In the genomic region with DNA sequence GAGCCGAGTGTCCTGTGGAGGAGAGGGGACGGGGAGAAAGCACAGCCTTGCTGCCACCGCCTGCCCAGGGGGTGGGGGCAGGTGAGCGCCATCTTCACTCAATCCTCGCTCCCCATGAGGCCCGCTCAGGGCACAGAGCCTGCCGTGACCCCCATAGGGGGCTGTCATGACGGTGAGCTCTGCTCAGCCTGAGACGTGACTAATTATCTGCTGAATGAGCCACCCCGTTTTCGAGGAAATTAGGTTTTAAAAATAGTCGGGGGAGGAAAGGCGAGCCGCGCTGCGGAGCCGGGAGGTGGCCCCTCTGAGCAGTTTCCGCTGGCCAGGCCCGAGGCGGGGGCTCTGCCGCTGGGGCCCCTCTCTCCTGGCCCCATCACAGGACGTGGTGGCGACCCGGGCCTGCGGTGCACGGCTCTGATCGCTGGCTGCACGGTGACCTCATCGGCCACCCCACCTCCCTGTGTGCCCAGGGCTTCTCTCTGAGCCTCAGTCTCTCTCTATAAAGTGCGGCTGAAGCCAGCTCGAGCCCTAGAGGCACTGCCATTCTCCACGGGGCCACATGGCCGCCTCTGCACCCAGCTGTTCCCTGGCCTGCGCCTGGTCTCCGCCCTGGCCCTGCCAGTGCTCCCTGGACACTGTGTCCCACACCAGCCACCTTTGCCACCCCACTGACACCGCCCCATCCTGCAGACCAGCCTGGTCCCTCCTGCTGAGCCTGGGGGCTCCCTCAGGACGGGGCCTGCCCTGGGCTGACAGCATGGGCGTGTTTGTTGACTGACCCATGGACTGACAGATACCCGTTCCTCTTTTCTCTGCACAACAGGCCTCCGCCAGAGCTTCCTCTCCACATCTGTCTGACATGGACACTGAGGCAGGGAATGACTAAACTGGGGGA, we compare ENCODE assay signal across 9 cellular contexts. TPM values are rescaled to one million over a fixed set of nuclear protein-coding genes. Genes with fewer than 3 reads are reported as not detected.
DNase-seq lines count a peak whose midpoint lies in the region; ATAC-seq and TF ChIP-seq lines count a peak whose summit lies in the region.
"Had no signal": no experiment of that assay in that cellular context is flagged by ENCODE, and none has a peak within 500 bp of the region (broad histone marks: within the 10 kb centered on the region; RNA-seq: fewer than 3 reads in every experiment).

No MANE protein-coding gene starts in this region.

- intact Hi-C loops in Right ventricle myocardium superior (cut with DNase I) (no loop called here), cardiac septum (cut with DNase I) (loop anchor here (1.0 kb wide), 1 partner anchor 26 kb away; no protein-coding TSS in a partner anchor), aorta (cut with DNase I) (loop anchor here in 1 of 2 donors (2.0 kb wide), 1 partner anchor 21 kb away; no protein-coding TSS in a partner anchor)

- H3K27ac Mint-ChIP-seq in nephron = peak overlapping the region; percentile 55 to 87 (median 72)

- no peaks in the 10 kb centered on the region for H3K9me3 Mint-ChIP-seq in nephron

- whole genome bisulfite sequencing in aorta, 2 donors = 17 to 20% methylated on average over 31 to 40 of the region's 40 CpGs

- no peaks in the 10 kb centered on the region for H3K9me3 ChIP-seq in aorta (ENCODE audit: control insufficient read depth, low read length)

- no peaks in the 10 kb centered on the region for H3K36me3 ChIP-seq in aorta (ENCODE audit: control insufficient read depth in 1 of 2, insufficient read depth in 2 of 2, low read length in 1 of 2)

- ATAC-seq in Right ventricle myocardium superior (ENCODE audit: poor library complexity) = peak; percentile 1
- peak; percentile 1 for ATAC-seq in aorta (ENCODE audit: low FRiP score)

- peaks cover 44% of the 10 kb centered on the region for H3K4me1 Mint-ChIP-seq in nephron

- no peaks in the 10 kb centered on the region for H3K4me1 ChIP-seq in aorta (ENCODE audit: control insufficient read depth in 1 of 2, insufficient read depth in 2 of 2, low read length in 2 of 2)

- TF ChIP-seq CTCF in nephron (IDR thresholded peaks at IDR 0.05; ENCODE audit: unreplicated experiment in 3 of 3) = peak in 1 of 3 experiments; percentile 26

- H3K4me3 ChIP-seq in aorta (ENCODE audit: low read length in 2 of 2) = no peak overlapping the region

- H3K27me3 Mint-ChIP-seq in nephron (ENCODE audit: low read depth) = no peaks in the 10 kb centered on the region

- no peak for DNase-seq in Right ventricle myocardium superior
- no peak for DNase-seq in cardiac septum (ENCODE audit: low spot score)
- peak in 3 of 61 donors; percentile 24 to 46 (median 41) for DNase-seq in caudate nucleus (lab: John Stamatoyannopoulos, UW)
- DNase-seq in aorta = no peak
- no peak for DNase-seq in COLO668 (lab: John Stamatoyannopoulos, UW; ENCODE audit: unreplicated experiment)
- no peak for DNase-seq in glomerular visceral epithelial cell (ENCODE audit: extremely low spot score)
- DNase-seq in NCI-H187 treated with DMSO at 0.1 percent for 48 hours (lab: John Stamatoyannopoulos, UW) = no peak

- peak overlapping the region in 1 of 3 experiments; percentile 23 for H3K4me3 Mint-ChIP-seq in nephron

- H3K27ac ChIP-seq in caudate nucleus (ENCODE audit: low read depth, low read length) = peak overlapping the region; percentile 80
- H3K27ac ChIP-seq in aorta (ENCODE audit: low read depth in 1 of 2, low read length in 2 of 2) = peak overlapping the region; percentile 91 to 98

- peaks cover 4% of the 10 kb centered on the region for H3K36me3 Mint-ChIP-seq in nephron (ENCODE audit: low read depth)

- no peaks in the 10 kb centered on the region for H3K27me3 ChIP-seq in aorta (ENCODE audit: control insufficient read depth in 1 of 2, insufficient read depth in 2 of 2, low read length in 1 of 2)

RNA-seq across cellular contexts. Expression of gene PIP5K1C, which starts 28.3 kb away (rescaled TPM):
- total RNA-seq in Right ventricle myocardium superior (31.6 TPM), cardiac septum (38.2 TPM), aorta (10 to 100 TPM; 78.7 to 83.3 TPM)
- 10 to 100 TPM; 25.2 to 26.8 TPM for polyA plus RNA-seq in aorta

RNA-seq across cellular contexts. Expression of gene TJP3, which starts 36.3 kb away (rescaled TPM):
- total RNA-seq in Right ventricle myocardium superior (not detected), cardiac septum (not detected), aorta (under 1 TPM; 0.26 to 0.60 TPM)
- 10 to 100 TPM in 1 of 2 donors, under 1 TPM in 1; 0.84 to 29.2 TPM for polyA plus RNA-seq in aorta
- total RNA-seq: LHCN-M2 had no signal

RNA-seq across cellular contexts. Expression of gene CACTIN, which starts 45.3 kb away (rescaled TPM):
- total RNA-seq in Right ventricle myocardium superior = 13.7 TPM
- 10.7 TPM for total RNA-seq in cardiac septum
- 10 to 100 TPM; 16.4 to 19.3 TPM for total RNA-seq in aorta
- polyA plus RNA-seq in aorta = 10 to 100 TPM in 1 of 2 donors, 1 to 10 TPM in 1; 4.5 to 18.2 TPM
